2 cellular contexts compared by ENCODE assay signal in the genomic region with DNA sequence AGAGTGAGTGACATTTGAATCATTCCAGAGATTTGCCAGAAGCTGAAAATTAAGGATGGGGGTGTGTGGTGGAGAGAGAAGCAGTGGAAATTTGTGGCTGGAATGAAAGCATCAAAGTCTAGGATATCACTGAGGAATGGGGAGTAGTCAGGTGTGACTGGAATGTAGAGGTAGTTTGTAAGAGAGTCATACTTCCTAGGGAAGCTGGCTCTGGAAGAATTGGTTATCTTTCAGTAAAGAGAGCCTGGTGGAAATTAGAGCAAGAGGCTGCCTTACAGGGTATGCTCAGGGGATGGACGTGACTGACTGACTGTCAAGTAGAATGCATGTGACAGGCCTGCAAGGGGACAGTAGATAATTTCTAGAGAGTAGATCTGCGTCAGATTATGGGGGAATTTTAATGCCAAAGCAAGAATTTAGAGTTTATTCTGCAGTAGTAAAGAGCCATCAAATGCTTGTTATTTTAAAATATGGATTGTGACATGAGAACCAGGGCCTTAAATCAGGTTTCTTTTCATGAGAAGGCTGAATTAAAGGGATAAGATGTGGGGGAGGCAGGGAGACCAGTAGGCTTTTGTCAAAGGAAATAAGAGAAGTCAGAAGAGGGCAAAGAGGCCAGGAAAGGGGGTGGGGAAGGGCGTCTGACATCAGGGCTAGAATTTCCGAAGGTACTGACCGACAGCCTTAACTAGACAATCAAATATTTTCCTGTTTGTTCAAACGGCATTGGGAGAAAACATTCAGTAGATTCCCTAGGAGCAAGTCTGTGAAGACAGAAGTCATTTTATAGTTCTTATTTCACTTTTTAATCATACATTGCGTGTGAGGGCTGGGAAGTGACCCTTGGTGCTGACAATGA.
TF ChIP-seq lines count a peak whose summit lies in the region.

No MANE protein-coding gene starts in this region.

TF ChIP-seq in liver, 16 proteins besides CTCF, POLR2A, EP300 and RAD21 (continued from another document):
- TF ChIP-seq, protein P1, sequence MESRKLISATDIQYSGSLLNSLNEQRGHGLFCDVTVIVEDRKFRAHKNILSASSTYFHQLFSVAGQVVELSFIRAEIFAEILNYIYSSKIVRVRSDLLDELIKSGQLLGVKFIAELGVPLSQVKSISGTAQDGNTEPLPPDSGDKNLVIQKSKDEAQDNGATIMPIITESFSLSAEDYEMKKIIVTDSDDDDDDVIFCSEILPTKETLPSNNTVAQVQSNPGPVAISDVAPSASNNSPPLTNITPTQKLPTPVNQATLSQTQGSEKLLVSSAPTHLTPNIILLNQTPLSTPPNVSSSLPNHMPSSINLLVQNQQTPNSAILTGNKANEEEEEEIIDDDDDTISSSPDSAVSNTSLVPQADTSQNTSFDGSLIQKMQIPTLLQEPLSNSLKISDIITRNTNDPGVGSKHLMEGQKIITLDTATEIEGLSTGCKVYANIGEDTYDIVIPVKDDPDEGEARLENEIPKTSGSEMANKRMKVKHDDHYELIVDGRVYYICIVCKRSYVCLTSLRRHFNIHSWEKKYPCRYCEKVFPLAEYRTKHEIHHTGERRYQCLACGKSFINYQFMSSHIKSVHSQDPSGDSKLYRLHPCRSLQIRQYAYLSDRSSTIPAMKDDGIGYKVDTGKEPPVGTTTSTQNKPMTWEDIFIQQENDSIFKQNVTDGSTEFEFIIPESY (IDR thresholded peaks at IDR 0.05): no peak
- TF ChIP-seq, protein P2, sequence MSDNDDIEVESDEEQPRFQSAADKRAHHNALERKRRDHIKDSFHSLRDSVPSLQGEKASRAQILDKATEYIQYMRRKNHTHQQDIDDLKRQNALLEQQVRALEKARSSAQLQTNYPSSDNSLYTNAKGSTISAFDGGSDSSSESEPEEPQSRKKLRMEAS (IDR thresholded peaks at IDR 0.05): no peak
- TF ChIP-seq NR2F2 (IDR thresholded peaks at IDR 0.05): peak; percentile 73
- TF ChIP-seq, protein P3, sequence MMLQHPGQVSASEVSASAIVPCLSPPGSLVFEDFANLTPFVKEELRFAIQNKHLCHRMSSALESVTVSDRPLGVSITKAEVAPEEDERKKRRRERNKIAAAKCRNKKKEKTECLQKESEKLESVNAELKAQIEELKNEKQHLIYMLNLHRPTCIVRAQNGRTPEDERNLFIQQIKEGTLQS (IDR thresholded peaks at IDR 0.05): no peak
- no peak for TF ChIP-seq FOXA2 (IDR thresholded peaks at IDR 0.05)
TF ChIP-seq in liver: peak in this region for 3.

TF ChIP-seq in HepG2, 621 proteins besides CTCF, POLR2A, EP300 and RAD21:
- TF ChIP-seq, protein P4, sequence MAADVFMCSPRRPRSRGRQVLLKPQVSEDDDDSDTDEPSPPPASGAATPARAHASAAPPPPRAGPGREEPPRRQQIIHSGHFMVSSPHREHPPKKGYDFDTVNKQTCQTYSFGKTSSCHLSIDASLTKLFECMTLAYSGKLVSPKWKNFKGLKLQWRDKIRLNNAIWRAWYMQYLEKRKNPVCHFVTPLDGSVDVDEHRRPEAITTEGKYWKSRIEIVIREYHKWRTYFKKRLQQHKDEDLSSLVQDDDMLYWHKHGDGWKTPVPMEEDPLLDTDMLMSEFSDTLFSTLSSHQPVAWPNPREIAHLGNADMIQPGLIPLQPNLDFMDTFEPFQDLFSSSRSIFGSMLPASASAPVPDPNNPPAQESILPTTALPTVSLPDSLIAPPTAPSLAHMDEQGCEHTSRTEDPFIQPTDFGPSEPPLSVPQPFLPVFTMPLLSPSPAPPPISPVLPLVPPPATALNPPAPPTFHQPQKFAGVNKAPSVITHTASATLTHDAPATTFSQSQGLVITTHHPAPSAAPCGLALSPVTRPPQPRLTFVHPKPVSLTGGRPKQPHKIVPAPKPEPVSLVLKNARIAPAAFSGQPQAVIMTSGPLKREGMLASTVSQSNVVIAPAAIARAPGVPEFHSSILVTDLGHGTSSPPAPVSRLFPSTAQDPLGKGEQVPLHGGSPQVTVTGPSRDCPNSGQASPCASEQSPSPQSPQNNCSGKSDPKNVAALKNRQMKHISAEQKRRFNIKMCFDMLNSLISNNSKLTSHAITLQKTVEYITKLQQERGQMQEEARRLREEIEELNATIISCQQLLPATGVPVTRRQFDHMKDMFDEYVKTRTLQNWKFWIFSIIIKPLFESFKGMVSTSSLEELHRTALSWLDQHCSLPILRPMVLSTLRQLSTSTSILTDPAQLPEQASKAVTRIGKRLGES (CRISPR knock-in tag; IDR thresholded peaks at IDR 0.05; ENCODE audit: borderline replicate concordance): no peak
- TF ChIP-seq, protein P5, sequence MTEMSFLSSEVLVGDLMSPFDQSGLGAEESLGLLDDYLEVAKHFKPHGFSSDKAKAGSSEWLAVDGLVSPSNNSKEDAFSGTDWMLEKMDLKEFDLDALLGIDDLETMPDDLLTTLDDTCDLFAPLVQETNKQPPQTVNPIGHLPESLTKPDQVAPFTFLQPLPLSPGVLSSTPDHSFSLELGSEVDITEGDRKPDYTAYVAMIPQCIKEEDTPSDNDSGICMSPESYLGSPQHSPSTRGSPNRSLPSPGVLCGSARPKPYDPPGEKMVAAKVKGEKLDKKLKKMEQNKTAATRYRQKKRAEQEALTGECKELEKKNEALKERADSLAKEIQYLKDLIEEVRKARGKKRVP (CRISPR knock-in tag; IDR thresholded peaks at IDR 0.05): no peak
- no peak for TF ChIP-seq ZNF672 (CRISPR knock-in tag; IDR thresholded peaks at IDR 0.05)
- TF ChIP-seq, protein P6, sequence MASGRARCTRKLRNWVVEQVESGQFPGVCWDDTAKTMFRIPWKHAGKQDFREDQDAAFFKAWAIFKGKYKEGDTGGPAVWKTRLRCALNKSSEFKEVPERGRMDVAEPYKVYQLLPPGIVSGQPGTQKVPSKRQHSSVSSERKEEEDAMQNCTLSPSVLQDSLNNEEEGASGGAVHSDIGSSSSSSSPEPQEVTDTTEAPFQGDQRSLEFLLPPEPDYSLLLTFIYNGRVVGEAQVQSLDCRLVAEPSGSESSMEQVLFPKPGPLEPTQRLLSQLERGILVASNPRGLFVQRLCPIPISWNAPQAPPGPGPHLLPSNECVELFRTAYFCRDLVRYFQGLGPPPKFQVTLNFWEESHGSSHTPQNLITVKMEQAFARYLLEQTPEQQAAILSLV (CRISPR knock-in tag; IDR thresholded peaks at IDR 0.05; ENCODE audit: borderline replicate concordance): no peak
- TF ChIP-seq, protein P7, sequence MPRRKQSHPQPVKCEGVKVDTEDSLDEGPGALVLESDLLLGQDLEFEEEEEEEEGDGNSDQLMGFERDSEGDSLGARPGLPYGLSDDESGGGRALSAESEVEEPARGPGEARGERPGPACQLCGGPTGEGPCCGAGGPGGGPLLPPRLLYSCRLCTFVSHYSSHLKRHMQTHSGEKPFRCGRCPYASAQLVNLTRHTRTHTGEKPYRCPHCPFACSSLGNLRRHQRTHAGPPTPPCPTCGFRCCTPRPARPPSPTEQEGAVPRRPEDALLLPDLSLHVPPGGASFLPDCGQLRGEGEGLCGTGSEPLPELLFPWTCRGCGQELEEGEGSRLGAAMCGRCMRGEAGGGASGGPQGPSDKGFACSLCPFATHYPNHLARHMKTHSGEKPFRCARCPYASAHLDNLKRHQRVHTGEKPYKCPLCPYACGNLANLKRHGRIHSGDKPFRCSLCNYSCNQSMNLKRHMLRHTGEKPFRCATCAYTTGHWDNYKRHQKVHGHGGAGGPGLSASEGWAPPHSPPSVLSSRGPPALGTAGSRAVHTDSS (CRISPR knock-in tag; conservative IDR thresholded peaks at IDR 0.05): no peak
- no peak for TF ChIP-seq ZNF256 (CRISPR knock-in tag; conservative IDR thresholded peaks at IDR 0.05)
- no peak for TF ChIP-seq ZNF337 (CRISPR knock-in tag; IDR thresholded peaks at IDR 0.05; ENCODE audit: borderline replicate concordance, low read depth)
- TF ChIP-seq POGZ (CRISPR knock-in tag; IDR thresholded peaks at IDR 0.05): no peak
- TF ChIP-seq PHB2 (IDR thresholded peaks at IDR 0.05; ENCODE audit: partially characterized antibody): no peak
- TF ChIP-seq NFIB (CRISPR knock-in tag; IDR thresholded peaks at IDR 0.05; ENCODE audit: borderline replicate concordance): no peak
- TF ChIP-seq ZFP62 (CRISPR knock-in tag; IDR thresholded peaks at IDR 0.05): no peak
- TF ChIP-seq ZNF282 (IDR thresholded peaks at IDR 0.05; ENCODE audit: partially characterized antibody): no peak
- TF ChIP-seq NFE2 (CRISPR knock-in tag; IDR thresholded peaks at IDR 0.05): no peak
